In the genomic region with DNA sequence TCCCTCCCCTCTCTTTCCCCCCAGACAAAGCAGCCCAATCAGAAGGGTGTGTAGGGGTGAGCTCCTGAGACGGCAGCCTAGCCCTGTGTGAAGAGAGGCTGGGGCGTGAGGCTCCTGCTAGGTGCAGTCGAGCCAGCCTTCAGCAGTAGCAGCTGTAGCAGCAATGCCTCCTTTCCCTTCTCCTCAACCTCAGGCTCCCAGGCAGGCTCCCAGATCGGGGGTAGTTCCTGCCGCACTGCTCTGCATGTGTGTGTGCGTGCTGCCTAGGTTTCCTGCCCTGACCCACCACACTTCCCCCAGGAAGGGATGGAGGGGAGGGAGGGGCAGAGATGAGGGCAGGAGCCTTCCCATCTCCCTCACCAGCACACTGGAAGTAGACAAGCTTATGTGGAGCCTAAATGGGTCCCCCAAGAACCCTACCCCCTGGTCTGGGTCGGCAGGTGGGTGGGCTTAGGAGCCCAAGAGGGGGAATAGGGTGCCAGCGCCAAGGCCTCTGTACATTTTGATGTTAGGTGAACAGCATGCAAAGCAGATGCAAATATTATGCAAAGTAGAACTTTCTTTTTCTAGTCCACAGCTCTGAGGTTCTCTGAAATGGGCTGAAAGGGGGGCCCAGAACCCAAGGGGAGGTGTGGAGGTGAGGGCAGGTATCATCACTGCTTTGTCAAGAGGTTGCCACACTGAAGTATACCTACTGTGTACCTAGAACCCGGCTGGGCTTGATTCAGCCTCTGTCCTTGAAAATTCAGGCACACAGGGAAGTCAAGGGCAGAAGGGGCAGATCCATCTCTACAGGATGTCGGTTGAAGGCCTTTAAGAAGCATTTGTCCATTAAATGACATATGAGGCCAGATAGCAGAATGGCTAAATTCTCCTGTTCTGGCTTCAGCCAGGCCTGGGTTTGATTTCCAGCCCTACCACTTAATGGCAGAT, we compare ENCODE assay signal across 1 cellular context.
TF ChIP-seq lines count a peak whose summit lies in the region.

No MANE protein-coding gene starts in this region.

TF ChIP-seq in GM23338, 12 proteins besides CTCF, POLR2A, EP300 and RAD21 (continued from another document):
- TF ChIP-seq, protein P1, sequence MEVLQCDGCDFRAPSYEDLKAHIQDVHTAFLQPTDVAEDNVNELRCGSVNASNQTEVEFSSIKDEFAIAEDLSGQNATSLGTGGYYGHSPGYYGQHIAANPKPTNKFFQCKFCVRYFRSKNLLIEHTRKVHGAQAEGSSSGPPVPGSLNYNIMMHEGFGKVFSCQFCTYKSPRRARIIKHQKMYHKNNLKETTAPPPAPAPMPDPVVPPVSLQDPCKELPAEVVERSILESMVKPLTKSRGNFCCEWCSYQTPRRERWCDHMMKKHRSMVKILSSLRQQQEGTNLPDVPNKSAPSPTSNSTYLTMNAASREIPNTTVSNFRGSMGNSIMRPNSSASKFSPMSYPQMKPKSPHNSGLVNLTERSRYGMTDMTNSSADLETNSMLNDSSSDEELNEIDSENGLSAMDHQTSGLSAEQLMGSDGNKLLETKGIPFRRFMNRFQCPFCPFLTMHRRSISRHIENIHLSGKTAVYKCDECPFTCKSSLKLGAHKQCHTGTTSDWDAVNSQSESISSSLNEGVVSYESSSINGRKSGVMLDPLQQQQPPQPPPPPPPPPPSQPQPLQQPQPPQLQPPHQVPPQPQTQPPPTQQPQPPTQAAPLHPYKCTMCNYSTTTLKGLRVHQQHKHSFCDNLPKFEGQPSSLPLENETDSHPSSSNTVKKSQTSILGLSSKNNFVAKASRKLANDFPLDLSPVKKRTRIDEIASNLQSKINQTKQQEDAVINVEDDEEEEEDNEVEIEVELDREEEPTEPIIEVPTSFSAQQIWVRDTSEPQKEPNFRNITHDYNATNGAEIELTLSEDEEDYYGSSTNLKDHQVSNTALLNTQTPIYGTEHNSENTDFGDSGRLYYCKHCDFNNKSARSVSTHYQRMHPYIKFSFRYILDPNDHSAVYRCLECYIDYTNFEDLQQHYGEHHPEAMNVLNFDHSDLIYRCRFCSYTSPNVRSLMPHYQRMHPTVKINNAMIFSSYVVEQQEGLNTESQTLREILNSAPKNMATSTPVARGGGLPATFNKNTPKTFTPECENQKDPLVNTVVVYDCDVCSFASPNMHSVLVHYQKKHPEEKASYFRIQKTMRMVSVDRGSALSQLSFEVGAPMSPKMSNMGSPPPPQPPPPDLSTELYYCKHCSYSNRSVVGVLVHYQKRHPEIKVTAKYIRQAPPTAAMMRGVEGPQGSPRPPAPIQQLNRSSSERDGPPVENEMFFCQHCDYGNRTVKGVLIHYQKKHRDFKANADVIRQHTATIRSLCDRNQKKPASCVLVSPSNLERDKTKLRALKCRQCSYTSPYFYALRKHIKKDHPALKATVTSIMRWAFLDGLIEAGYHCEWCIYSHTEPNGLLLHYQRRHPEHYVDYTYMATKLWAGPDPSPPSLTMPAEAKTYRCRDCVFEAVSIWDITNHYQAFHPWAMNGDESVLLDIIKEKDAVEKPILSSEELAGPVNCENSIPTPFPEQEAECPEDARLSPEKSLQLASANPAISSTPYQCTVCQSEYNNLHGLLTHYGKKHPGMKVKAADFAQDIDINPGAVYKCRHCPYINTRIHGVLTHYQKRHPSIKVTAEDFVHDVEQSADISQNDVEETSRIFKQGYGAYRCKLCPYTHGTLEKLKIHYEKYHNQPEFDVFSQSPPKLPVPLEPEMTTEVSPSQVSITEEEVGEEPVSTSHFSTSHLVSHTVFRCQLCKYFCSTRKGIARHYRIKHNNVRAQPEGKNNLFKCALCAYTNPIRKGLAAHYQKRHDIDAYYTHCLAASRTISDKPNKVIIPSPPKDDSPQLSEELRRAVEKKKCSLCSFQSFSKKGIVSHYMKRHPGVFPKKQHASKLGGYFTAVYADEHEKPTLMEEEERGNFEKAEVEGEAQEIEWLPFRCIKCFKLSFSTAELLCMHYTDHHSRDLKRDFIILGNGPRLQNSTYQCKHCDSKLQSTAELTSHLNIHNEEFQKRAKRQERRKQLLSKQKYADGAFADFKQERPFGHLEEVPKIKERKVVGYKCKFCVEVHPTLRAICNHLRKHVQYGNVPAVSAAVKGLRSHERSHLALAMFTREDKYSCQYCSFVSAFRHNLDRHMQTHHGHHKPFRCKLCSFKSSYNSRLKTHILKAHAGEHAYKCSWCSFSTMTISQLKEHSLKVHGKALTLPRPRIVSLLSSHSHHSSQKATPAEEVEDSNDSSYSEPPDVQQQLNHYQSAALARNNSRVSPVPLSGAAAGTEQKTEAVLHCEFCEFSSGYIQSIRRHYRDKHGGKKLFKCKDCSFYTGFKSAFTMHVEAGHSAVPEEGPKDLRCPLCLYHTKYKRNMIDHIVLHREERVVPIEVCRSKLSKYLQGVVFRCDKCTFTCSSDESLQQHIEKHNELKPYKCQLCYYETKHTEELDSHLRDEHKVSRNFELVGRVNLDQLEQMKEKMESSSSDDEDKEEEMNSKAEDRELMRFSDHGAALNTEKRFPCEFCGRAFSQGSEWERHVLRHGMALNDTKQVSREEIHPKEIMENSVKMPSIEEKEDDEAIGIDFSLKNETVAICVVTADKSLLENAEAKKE (CRISPR knock-in tag; IDR thresholded peaks at IDR 0.05): no peak
- no peak for TF ChIP-seq NANOG (IDR thresholded peaks at IDR 0.05; ENCODE audit: borderline replicate concordance)
